7 cellular contexts compared by ENCODE assay signal in the genomic region with DNA sequence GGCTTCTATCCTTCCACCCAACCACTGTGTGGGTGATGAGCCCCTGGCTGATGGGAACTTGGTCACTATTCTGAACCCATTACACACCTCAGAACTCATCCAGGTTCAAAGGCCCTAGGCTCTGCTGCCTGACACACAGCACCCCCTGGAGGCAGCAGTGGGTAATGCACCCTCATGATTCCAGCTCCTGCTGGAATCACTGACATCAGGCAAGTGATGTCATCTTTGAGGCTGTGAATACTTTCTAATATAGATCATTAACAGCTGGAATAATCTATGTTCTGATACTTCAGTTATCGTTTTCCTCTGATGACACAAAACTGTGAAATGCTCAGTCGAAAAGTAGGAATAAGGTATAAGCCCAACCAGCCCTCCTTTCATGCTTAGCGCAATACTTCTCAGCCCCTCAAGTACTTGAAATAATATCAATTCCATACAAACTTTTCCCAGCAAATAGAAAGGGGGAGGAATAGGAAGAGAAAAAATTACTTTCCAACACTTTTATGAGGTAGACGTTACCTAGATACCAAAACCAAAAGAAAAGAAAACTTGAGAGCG. TPM values are rescaled to one million over a fixed set of nuclear protein-coding genes. Genes with fewer than 3 reads are reported as not detected.
DNase-seq lines count a peak whose midpoint lies in the region; ATAC-seq and TF ChIP-seq lines count a peak whose summit lies in the region.

No MANE protein-coding gene starts in this region.

- no TSS peak for BruUV-seq in IMR-90 (replicated peaks; lab: Mats Ljungman, UMichigan)

- WGBS in IMR-90 (ENCODE audit: extremely low coverage in 2 of 2, insufficient read length in 1 of 2), 2 experiments, result no CpG with 5 or more reads among the region's 5 CpGs

- CTCF ChIA-PET in IMR-90 (lab: Yijun Ruan, JAX), result interaction anchor here (1.0 kb wide), 2 partner anchors 26 to 293 kb away, joined by 3 to 4 read pairs; no protein-coding TSS in a partner anchor

- TF ChIP-seq CTCF in GM12801 (IDR thresholded peaks at IDR 0.05; ENCODE audit: extremely low read depth, insufficient read length), result peak; percentile 85
- peak; percentile 85 for TF ChIP-seq CTCF in IMR-90 (conservative IDR thresholded peaks at IDR 0.05; ENCODE audit: low read depth, low read length)
- peak; percentile 94 for TF ChIP-seq CTCF in WI38 (IDR thresholded peaks at IDR 0.05; ENCODE audit: low read depth, low read length)
- peak; percentile 93 for TF ChIP-seq CTCF in cardiac fibroblast (IDR thresholded peaks at IDR 0.05; ENCODE audit: low read depth, low read length)

- intact Hi-C loops in IMR-90 (cut with micrococcal nuclease), result no loop called here

- peaks cover 15% of the 10 kb centered on the region for H3K27me3 ChIP-seq in IMR-90 (ENCODE audit: control insufficient read depth, insufficient read depth, low read length)

- H4K91ac ChIP-seq in IMR-90 (ENCODE audit: insufficient read depth, low read depth, low read length), result no peak overlapping the region

- H4K20me1 ChIP-seq in IMR-90 (ENCODE audit: insufficient read depth, low read length), result no peaks in the 10 kb centered on the region

- peak; percentile 68 for ATAC-seq in IMR-90 (ENCODE audit: low read depth)
- no peak for ATAC-seq in HG03039 (IDR thresholded peaks at IDR 0.05; ENCODE audit: unreplicated experiment)

- H4K5ac ChIP-seq in IMR-90 (ENCODE audit: low read depth, low read length), result no peak overlapping the region

- no peak overlapping the region for H2AK5ac ChIP-seq in IMR-90 (ENCODE audit: low read depth, low read length)

- no peaks in the 10 kb centered on the region for H3K9me3 ChIP-seq in IMR-90 (ENCODE audit: control insufficient read depth, insufficient read depth, low read length)

- DNase-seq in IMR-90 (peak; percentile 60), cardiac fibroblast (ENCODE audit: low read depth in 2 of 2) (peak; percentile 59 to 70), left kidney (ENCODE audit: low read depth, low spot score) (peak; percentile 77)
- DNase-seq in stimulated activated CD4-positive, alpha-beta T cell treated with anti-CD3 and anti-CD28 coated beads, Interleukin-4, amount 100 ng/mL, for 48 hours (ENCODE audit: low read depth in 2 of 2), result peak; percentile 54 to 75

- no peaks in the 10 kb centered on the region for H3K9me1 ChIP-seq in IMR-90 (ENCODE audit: insufficient read depth, low read length)

- H3K4me1 ChIP-seq in IMR-90 (ENCODE audit: control insufficient read depth, insufficient read depth, low read length), result peaks cover 1% of the 10 kb centered on the region; the same call in 1 of the 2 replicates

- H3K4me2 ChIP-seq in IMR-90 (ENCODE audit: low read depth, low read length), result no peak overlapping the region

- H3K36me3 ChIP-seq in IMR-90 (ENCODE audit: control insufficient read depth, insufficient read depth, low read length), result no peaks in the 10 kb centered on the region

- H3K79me1 ChIP-seq in IMR-90 (ENCODE audit: low read depth in 1 of 2, low read length in 2 of 2), result no peaks in the 10 kb centered on the region

- no peak overlapping the region for H3K4ac ChIP-seq in IMR-90 (ENCODE audit: low read depth, low read length)

- in situ Hi-C loops in IMR-90 (cut with MboI; ENCODE audit: low sequenced_read_pairs), result no loop called here

- no peak overlapping the region for H2BK120ac ChIP-seq in IMR-90 (ENCODE audit: low read depth, low read length)

- no peak overlapping the region for H3K56ac ChIP-seq in IMR-90 (ENCODE audit: extremely low read depth, insufficient read depth, low read length)

- no peak for TF ChIP-seq POLR2A in IMR-90 (IDR thresholded peaks at IDR 0.05; ENCODE audit: low read depth, low read length)

- no peak overlapping the region for H4K8ac ChIP-seq in IMR-90 (ENCODE audit: low read depth in 2 of 2, low read length in 2 of 2)

- no peak overlapping the region for H3K27ac ChIP-seq in IMR-90 (ENCODE audit: insufficient read depth, low read length)

- H3K4me3 ChIP-seq in IMR-90 (ENCODE audit: insufficient read depth, low read depth, low read length) (no peak overlapping the region), WI38 (ENCODE audit: low read depth, low read length) (no peak overlapping the region), cardiac fibroblast (replicated peaks in 1 of 2; ENCODE audit: low read depth in 2 of 2, low read length in 2 of 2) (no peak overlapping the region)

- no peak overlapping the region for H2BK15ac ChIP-seq in IMR-90 (ENCODE audit: low read depth, low read length)

- no peak overlapping the region for H2AK9ac ChIP-seq in IMR-90 (replicated peaks; ENCODE audit: low read depth, low read length, poor library complexity)

- peak overlapping the region; percentile 46 for H2AFZ ChIP-seq in IMR-90 (replicated peaks; ENCODE audit: low read length, poor library complexity)

- H3K18ac ChIP-seq in IMR-90 (ENCODE audit: low read depth, low read length), result no peak overlapping the region

- H2BK5ac ChIP-seq in IMR-90 (ENCODE audit: low read depth, low read length, poor library complexity, severe bottlenecking), result no peak overlapping the region

- peak; percentile 81 for TF ChIP-seq RAD21 in IMR-90 (IDR thresholded peaks at IDR 0.05; ENCODE audit: low read length)

- no peak overlapping the region for H3K23ac ChIP-seq in IMR-90 (ENCODE audit: low read depth, low read length)

- H3K14ac ChIP-seq in IMR-90 (replicated peaks; ENCODE audit: low read depth, low read length), result no peak overlapping the region

- H3K9ac ChIP-seq in IMR-90 (ENCODE audit: low read depth, low read length), result no peak overlapping the region

- dilution Hi-C loops in IMR-90 (cut with HindIII; ENCODE audit: low sequenced_read_pairs, unreplicated experiment), result no loop called here

- POLR2A ChIA-PET in IMR-90 (lab: Charles Lee; ENCODE audit: unreplicated experiment), result no interaction called here

- no peak overlapping the region for H2BK20ac ChIP-seq in IMR-90 (ENCODE audit: low read depth, low read length)

TF ChIP-seq in IMR-90, 13 proteins besides CTCF, POLR2A, EP300 and RAD21:
- TF ChIP-seq FOS (IDR thresholded peaks at IDR 0.05; ENCODE audit: low read depth, low read length), result no peak
- TF ChIP-seq, protein P1, sequence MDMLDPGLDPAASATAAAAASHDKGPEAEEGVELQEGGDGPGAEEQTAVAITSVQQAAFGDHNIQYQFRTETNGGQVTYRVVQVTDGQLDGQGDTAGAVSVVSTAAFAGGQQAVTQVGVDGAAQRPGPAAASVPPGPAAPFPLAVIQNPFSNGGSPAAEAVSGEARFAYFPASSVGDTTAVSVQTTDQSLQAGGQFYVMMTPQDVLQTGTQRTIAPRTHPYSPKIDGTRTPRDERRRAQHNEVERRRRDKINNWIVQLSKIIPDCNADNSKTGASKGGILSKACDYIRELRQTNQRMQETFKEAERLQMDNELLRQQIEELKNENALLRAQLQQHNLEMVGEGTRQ (IDR thresholded peaks at IDR 0.05; ENCODE audit: low read depth, low read length), result 0 out of 2 replicates have a peak, but pooled peaks have one; percentile 3
- TF ChIP-seq, protein P2, sequence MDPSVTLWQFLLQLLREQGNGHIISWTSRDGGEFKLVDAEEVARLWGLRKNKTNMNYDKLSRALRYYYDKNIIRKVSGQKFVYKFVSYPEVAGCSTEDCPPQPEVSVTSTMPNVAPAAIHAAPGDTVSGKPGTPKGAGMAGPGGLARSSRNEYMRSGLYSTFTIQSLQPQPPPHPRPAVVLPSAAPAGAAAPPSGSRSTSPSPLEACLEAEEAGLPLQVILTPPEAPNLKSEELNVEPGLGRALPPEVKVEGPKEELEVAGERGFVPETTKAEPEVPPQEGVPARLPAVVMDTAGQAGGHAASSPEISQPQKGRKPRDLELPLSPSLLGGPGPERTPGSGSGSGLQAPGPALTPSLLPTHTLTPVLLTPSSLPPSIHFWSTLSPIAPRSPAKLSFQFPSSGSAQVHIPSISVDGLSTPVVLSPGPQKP (IDR thresholded peaks at IDR 0.05; ENCODE audit: borderline replicate concordance, low read depth, low read length), result no peak
- TF ChIP-seq BHLHE40 (IDR thresholded peaks at IDR 0.05; ENCODE audit: low read depth, low read length), result no peak
- TF ChIP-seq CEBPB (IDR thresholded peaks at IDR 0.05; ENCODE audit: low read depth, low read length), result no peak
- peak; percentile 70 for TF ChIP-seq SMC3 (IDR thresholded peaks at IDR 0.05; ENCODE audit: low read depth, low read length)

RNA-seq across cellular contexts. Expression of a gene that starts 7.5 kb away (rescaled TPM):
- total RNA-seq in IMR-90 (2012; rRNA removed), result not detected in 2 replicates
- not detected in 2 replicates for polyA plus RNA-seq in IMR-90 (2012; rRNA removed)
- polyA plus RNA-seq in IMR-90 (2012; cell fraction: cytosol; rRNA removed), result not detected in 2 replicates
- not detected in 2 replicates for polyA plus RNA-seq in IMR-90 (2012; cell fraction: nucleus; rRNA removed; ENCODE audit: low replicate concordance)

RNA-seq across cellular contexts. Expression of a gene that starts 18.4 kb away (rescaled TPM):
- under 0.01 TPM in 1 of 2 replicates, not detected in the other for total RNA-seq in IMR-90 (2012; rRNA removed)
- 0.04 TPM in 1 of 2 replicates, not detected in the other for polyA plus RNA-seq in IMR-90 (2012; rRNA removed)
- not detected in 2 replicates for polyA plus RNA-seq in IMR-90 (2012; cell fraction: cytosol; rRNA removed)
- not detected in 2 replicates for polyA plus RNA-seq in IMR-90 (2012; cell fraction: nucleus; rRNA removed; ENCODE audit: low replicate concordance)

RNA-seq across cellular contexts. Expression of a gene that starts 40.7 kb away (rescaled TPM):
- not detected in 2 replicates for total RNA-seq in IMR-90 (2012; rRNA removed)
- 0.26 and 0.34 TPM in 2 replicates for polyA plus RNA-seq in IMR-90 (2012; rRNA removed)
- 0.10 and 0.12 TPM in 2 replicates for polyA plus RNA-seq in IMR-90 (2012; cell fraction: cytosol; rRNA removed)
- 0.16 TPM in 1 of 2 replicates, not detected in the other for polyA plus RNA-seq in IMR-90 (2012; cell fraction: nucleus; rRNA removed; ENCODE audit: low replicate concordance)

RNA-seq across cellular contexts. Expression of a gene that starts 43.4 kb away (rescaled TPM):
- total RNA-seq in IMR-90 (2012; rRNA removed), result under 0.01 TPM in 2 replicates
- polyA plus RNA-seq in IMR-90 (2012; rRNA removed), result 0.14 TPM in 2 replicates
- polyA plus RNA-seq in IMR-90 (2012; cell fraction: cytosol; rRNA removed), result 0.11 and 0.22 TPM in 2 replicates
- 0.07 and 0.10 TPM in 2 replicates for polyA plus RNA-seq in IMR-90 (2012; cell fraction: nucleus; rRNA removed; ENCODE audit: low replicate concordance)
